Comparison of ENCODE assay signal across 1 cellular context in the genomic region with DNA sequence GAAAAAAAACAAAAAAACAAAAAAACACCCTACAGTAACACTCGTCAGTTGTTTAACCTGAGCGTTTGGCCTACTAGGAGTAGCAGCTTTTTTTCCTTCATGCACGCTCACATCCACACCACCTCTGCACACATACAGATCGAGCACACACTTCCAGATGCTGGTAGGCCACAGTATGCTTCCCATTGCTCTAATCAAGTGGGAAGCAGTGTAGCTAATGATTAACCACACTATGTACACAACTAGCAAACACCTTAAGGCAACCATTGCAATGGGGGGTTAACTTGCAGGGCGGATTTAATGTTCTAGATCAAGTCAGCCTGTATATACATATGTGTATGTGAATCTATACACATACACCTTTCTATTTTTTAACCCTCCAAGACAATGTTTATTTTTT.
A peak's percentile ranks its signal among the peaks of the same experiment; 100 is the strongest.
TF ChIP-seq lines count a peak whose summit lies in the region.

No MANE protein-coding gene starts in this region.

TF ChIP-seq in HepG2, 621 proteins besides CTCF, POLR2A, EP300 and RAD21 (continues in another document):
- TF ChIP-seq ZNF570 (CRISPR knock-in tag; IDR thresholded peaks at IDR 0.05; ENCODE audit: borderline replicate concordance) (no peak), KDM5A (IDR thresholded peaks at IDR 0.05; ENCODE audit: borderline replicate concordance, low read length) (no peak), NCOR1 (IDR thresholded peaks at IDR 0.05; ENCODE audit: borderline replicate concordance, low read length) (no peak), RORA (CRISPR knock-in tag; IDR thresholded peaks at IDR 0.05) (no peak), FOXP1 (IDR thresholded peaks at IDR 0.05) (no peak), FOXP1 (CRISPR knock-in tag; IDR thresholded peaks at IDR 0.05) (peak; percentile 66; the same call in 1 of the 2 replicates), CAMTA2 (CRISPR knock-in tag; IDR thresholded peaks at IDR 0.05; ENCODE audit: borderline replicate concordance) (no peak), CREB1 (IDR thresholded peaks at IDR 0.05) (no peak), CREB1 (CRISPR knock-in tag; IDR thresholded peaks at IDR 0.05) (no peak), ATRX (CRISPR knock-in tag; IDR thresholded peaks at IDR 0.05; ENCODE audit: borderline replicate concordance) (no peak), SIX4 (CRISPR knock-in tag; IDR thresholded peaks at IDR 0.05) (no peak), PRMT3 (CRISPR knock-in tag; IDR thresholded peaks at IDR 0.05; ENCODE audit: borderline replicate concordance, low read depth) (no peak), MIER3 (CRISPR knock-in tag; IDR thresholded peaks at IDR 0.05; ENCODE audit: borderline replicate concordance) (no peak), GFI1 (CRISPR knock-in tag; IDR thresholded peaks at IDR 0.05; ENCODE audit: borderline replicate concordance) (no peak), CHD4 (IDR thresholded peaks at IDR 0.05; ENCODE audit: borderline replicate concordance, low read length) (no peak), SATB2 (CRISPR knock-in tag; IDR thresholded peaks at IDR 0.05) (no peak), MAFG (CRISPR knock-in tag; IDR thresholded peaks at IDR 0.05) (no peak), SMARCE1 (IDR thresholded peaks at IDR 0.05; ENCODE audit: borderline replicate concordance) (no peak), SNAPC2 (CRISPR knock-in tag; IDR thresholded peaks at IDR 0.05) (no peak), HNF4G (IDR thresholded peaks at IDR 0.05; ENCODE audit: borderline replicate concordance, low read depth, low read length) (no peak), HNF4G (CRISPR knock-in tag; IDR thresholded peaks at IDR 0.05; ENCODE audit: borderline replicate concordance, low read depth) (no peak), ZNF367 (CRISPR knock-in tag; IDR thresholded peaks at IDR 0.05; ENCODE audit: borderline replicate concordance) (no peak), ZNF33B (CRISPR knock-in tag; IDR thresholded peaks at IDR 0.05) (no peak), ZNF773 (CRISPR knock-in tag; IDR thresholded peaks at IDR 0.05; ENCODE audit: borderline replicate concordance) (no peak), ZNF234 (CRISPR knock-in tag; conservative IDR thresholded peaks at IDR 0.05) (no peak), ZNF567 (CRISPR knock-in tag; IDR thresholded peaks at IDR 0.05; ENCODE audit: borderline replicate concordance) (no peak), ZSCAN25 (CRISPR knock-in tag; IDR thresholded peaks at IDR 0.05) (no peak), RCOR2 (CRISPR knock-in tag; IDR thresholded peaks at IDR 0.05) (no peak), ZNF253 (CRISPR knock-in tag; IDR thresholded peaks at IDR 0.05; ENCODE audit: borderline replicate concordance) (no peak), ARID2 (CRISPR knock-in tag; IDR thresholded peaks at IDR 0.05; ENCODE audit: borderline replicate concordance) (no peak), ZNF577 (CRISPR knock-in tag; IDR thresholded peaks at IDR 0.05; ENCODE audit: borderline replicate concordance, low read depth) (no peak), SMYD3 (CRISPR knock-in tag; IDR thresholded peaks at IDR 0.05) (no peak), SCMH1 (CRISPR knock-in tag; IDR thresholded peaks at IDR 0.05; ENCODE audit: borderline replicate concordance) (no peak), HOXA5 (CRISPR knock-in tag; IDR thresholded peaks at IDR 0.05) (no peak), ZNF720 (CRISPR knock-in tag; IDR thresholded peaks at IDR 0.05) (no peak), ZNF652 (CRISPR knock-in tag; IDR thresholded peaks at IDR 0.05; ENCODE audit: borderline replicate concordance, low read depth) (peak; percentile 87), CBX5 (CRISPR knock-in tag; IDR thresholded peaks at IDR 0.05; ENCODE audit: borderline replicate concordance) (no peak), ZNF777 (CRISPR knock-in tag; IDR thresholded peaks at IDR 0.05) (no peak)
- TF ChIP-seq, protein P1, sequence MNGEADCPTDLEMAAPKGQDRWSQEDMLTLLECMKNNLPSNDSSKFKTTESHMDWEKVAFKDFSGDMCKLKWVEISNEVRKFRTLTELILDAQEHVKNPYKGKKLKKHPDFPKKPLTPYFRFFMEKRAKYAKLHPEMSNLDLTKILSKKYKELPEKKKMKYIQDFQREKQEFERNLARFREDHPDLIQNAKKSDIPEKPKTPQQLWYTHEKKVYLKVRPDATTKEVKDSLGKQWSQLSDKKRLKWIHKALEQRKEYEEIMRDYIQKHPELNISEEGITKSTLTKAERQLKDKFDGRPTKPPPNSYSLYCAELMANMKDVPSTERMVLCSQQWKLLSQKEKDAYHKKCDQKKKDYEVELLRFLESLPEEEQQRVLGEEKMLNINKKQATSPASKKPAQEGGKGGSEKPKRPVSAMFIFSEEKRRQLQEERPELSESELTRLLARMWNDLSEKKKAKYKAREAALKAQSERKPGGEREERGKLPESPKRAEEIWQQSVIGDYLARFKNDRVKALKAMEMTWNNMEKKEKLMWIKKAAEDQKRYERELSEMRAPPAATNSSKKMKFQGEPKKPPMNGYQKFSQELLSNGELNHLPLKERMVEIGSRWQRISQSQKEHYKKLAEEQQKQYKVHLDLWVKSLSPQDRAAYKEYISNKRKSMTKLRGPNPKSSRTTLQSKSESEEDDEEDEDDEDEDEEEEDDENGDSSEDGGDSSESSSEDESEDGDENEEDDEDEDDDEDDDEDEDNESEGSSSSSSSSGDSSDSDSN (CRISPR knock-in tag; IDR thresholded peaks at IDR 0.05): no peak
- TF ChIP-seq, protein P2, sequence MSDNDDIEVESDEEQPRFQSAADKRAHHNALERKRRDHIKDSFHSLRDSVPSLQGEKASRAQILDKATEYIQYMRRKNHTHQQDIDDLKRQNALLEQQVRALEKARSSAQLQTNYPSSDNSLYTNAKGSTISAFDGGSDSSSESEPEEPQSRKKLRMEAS (IDR thresholded peaks at IDR 0.05): no peak
- TF ChIP-seq, protein P3, sequence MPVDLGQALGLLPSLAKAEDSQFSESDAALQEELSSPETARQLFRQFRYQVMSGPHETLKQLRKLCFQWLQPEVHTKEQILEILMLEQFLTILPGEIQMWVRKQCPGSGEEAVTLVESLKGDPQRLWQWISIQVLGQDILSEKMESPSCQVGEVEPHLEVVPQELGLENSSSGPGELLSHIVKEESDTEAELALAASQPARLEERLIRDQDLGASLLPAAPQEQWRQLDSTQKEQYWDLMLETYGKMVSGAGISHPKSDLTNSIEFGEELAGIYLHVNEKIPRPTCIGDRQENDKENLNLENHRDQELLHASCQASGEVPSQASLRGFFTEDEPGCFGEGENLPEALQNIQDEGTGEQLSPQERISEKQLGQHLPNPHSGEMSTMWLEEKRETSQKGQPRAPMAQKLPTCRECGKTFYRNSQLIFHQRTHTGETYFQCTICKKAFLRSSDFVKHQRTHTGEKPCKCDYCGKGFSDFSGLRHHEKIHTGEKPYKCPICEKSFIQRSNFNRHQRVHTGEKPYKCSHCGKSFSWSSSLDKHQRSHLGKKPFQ (CRISPR knock-in tag; IDR thresholded peaks at IDR 0.05; ENCODE audit: insufficient replicate concordance): no peak
- TF ChIP-seq, protein P4, sequence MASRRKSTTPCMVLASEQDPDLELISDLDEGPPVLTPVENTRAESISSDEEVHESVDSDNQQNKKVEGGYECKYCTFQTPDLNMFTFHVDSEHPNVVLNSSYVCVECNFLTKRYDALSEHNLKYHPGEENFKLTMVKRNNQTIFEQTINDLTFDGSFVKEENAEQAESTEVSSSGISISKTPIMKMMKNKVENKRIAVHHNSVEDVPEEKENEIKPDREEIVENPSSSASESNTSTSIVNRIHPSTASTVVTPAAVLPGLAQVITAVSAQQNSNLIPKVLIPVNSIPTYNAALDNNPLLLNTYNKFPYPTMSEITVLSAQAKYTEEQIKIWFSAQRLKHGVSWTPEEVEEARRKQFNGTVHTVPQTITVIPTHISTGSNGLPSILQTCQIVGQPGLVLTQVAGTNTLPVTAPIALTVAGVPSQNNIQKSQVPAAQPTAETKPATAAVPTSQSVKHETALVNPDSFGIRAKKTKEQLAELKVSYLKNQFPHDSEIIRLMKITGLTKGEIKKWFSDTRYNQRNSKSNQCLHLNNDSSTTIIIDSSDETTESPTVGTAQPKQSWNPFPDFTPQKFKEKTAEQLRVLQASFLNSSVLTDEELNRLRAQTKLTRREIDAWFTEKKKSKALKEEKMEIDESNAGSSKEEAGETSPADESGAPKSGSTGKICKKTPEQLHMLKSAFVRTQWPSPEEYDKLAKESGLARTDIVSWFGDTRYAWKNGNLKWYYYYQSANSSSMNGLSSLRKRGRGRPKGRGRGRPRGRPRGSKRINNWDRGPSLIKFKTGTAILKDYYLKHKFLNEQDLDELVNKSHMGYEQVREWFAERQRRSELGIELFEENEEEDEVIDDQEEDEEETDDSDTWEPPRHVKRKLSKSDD (CRISPR knock-in tag; IDR thresholded peaks at IDR 0.05; ENCODE audit: low read depth): no peak
- TF ChIP-seq, protein P5, sequence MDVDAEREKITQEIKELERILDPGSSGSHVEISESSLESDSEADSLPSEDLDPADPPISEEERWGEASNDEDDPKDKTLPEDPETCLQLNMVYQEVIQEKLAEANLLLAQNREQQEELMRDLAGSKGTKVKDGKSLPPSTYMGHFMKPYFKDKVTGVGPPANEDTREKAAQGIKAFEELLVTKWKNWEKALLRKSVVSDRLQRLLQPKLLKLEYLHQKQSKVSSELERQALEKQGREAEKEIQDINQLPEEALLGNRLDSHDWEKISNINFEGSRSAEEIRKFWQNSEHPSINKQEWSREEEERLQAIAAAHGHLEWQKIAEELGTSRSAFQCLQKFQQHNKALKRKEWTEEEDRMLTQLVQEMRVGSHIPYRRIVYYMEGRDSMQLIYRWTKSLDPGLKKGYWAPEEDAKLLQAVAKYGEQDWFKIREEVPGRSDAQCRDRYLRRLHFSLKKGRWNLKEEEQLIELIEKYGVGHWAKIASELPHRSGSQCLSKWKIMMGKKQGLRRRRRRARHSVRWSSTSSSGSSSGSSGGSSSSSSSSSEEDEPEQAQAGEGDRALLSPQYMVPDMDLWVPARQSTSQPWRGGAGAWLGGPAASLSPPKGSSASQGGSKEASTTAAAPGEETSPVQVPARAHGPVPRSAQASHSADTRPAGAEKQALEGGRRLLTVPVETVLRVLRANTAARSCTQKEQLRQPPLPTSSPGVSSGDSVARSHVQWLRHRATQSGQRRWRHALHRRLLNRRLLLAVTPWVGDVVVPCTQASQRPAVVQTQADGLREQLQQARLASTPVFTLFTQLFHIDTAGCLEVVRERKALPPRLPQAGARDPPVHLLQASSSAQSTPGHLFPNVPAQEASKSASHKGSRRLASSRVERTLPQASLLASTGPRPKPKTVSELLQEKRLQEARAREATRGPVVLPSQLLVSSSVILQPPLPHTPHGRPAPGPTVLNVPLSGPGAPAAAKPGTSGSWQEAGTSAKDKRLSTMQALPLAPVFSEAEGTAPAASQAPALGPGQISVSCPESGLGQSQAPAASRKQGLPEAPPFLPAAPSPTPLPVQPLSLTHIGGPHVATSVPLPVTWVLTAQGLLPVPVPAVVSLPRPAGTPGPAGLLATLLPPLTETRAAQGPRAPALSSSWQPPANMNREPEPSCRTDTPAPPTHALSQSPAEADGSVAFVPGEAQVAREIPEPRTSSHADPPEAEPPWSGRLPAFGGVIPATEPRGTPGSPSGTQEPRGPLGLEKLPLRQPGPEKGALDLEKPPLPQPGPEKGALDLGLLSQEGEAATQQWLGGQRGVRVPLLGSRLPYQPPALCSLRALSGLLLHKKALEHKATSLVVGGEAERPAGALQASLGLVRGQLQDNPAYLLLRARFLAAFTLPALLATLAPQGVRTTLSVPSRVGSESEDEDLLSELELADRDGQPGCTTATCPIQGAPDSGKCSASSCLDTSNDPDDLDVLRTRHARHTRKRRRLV (CRISPR knock-in tag; IDR thresholded peaks at IDR 0.05): no peak
- TF ChIP-seq, protein P6, sequence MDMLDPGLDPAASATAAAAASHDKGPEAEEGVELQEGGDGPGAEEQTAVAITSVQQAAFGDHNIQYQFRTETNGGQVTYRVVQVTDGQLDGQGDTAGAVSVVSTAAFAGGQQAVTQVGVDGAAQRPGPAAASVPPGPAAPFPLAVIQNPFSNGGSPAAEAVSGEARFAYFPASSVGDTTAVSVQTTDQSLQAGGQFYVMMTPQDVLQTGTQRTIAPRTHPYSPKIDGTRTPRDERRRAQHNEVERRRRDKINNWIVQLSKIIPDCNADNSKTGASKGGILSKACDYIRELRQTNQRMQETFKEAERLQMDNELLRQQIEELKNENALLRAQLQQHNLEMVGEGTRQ (IDR thresholded peaks at IDR 0.05; ENCODE audit: low read depth, low read length): no peak
- TF ChIP-seq, protein P6 (CRISPR knock-in tag; IDR thresholded peaks at IDR 0.05; ENCODE audit: borderline replicate concordance): no peak
- TF ChIP-seq, protein P7, sequence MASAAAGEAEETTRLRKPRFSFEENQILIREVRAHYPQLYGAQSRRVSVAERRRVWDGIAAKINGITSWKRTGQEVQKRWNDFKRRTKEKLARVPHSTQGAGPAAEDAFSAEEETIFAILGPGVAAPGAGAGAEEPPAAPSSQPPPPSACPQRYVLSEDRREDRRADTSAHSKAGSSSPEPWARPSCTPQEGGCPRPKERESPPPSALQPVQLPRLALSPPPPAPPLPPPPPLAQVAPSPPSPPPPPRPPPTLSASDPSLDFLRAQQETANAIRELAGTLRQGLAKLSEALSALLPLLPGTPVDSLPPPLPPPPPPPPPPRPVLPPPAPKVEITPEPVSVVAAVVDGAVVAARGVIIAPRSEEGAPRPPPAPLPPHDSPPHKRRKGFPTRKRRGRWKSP (CRISPR knock-in tag; IDR thresholded peaks at IDR 0.05): no peak
- TF ChIP-seq, protein P8, sequence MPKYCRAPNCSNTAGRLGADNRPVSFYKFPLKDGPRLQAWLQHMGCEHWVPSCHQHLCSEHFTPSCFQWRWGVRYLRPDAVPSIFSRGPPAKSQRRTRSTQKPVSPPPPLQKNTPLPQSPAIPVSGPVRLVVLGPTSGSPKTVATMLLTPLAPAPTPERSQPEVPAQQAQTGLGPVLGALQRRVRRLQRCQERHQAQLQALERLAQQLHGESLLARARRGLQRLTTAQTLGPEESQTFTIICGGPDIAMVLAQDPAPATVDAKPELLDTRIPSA (CRISPR knock-in tag; IDR thresholded peaks at IDR 0.05; ENCODE audit: borderline replicate concordance): no peak
- TF ChIP-seq, protein P9, sequence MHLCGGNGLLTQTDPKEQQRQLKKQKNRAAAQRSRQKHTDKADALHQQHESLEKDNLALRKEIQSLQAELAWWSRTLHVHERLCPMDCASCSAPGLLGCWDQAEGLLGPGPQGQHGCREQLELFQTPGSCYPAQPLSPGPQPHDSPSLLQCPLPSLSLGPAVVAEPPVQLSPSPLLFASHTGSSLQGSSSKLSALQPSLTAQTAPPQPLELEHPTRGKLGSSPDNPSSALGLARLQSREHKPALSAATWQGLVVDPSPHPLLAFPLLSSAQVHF (CRISPR knock-in tag; IDR thresholded peaks at IDR 0.05): no peak
- TF ChIP-seq, protein P10, sequence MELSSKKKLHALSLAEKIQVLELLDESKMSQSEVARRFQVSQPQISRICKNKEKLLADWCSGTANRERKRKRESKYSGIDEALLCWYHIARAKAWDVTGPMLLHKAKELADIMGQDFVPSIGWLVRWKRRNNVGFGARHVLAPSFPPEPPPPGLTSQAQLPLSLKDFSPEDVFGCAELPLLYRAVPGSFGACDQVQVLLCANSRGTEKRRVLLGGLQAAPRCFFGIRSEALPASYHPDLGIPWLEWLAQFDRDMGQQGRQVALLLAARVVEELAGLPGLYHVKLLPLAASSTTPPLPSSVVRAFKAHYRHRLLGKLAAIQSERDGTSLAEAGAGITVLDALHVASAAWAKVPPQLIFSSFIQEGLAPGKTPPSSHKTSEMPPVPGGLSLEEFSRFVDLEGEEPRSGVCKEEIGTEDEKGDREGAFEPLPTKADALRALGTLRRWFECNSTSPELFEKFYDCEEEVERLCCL (CRISPR knock-in tag; IDR thresholded peaks at IDR 0.05; ENCODE audit: borderline replicate concordance): no peak
